In genomic region chr1:31183927-31184554, GRCh38 we compare ENCODE assay signal across 9 cellular contexts. TPM values are rescaled to one million over a fixed set of nuclear protein-coding genes. Genes with fewer than 3 reads are reported as not detected.
A peak's percentile ranks its signal among the peaks of the same experiment; 100 is the strongest.
DNase-seq lines count a peak whose midpoint lies in the region; ATAC-seq and TF ChIP-seq lines count a peak whose summit lies in the region.
"Had no signal": no experiment of that assay in that cellular context is flagged by ENCODE, and none has a peak within 500 bp of the region (broad histone marks: within the 10 kb centered on the region; RNA-seq: fewer than 3 reads in every experiment).

No MANE protein-coding gene starts in this region.

- ATAC-seq in stimulated activated naive CD8-positive, alpha-beta T cell treated with anti-CD3 and anti-CD28 coated beads, Interleukin-15, Interleukin-2, amounts not matched to agents 100 U/mL and 50 U/mL, for 24 hours = no peak
- ATAC-seq in GM21717 (IDR thresholded peaks at IDR 0.05; ENCODE audit: unreplicated experiment) = no peak
- ATAC-seq in HG02763 (IDR thresholded peaks at IDR 0.05; ENCODE audit: unreplicated experiment) = no peak
- ATAC-seq: naive thymus-derived CD8-positive, alpha-beta T cell had no signal

- POLR2A ChIA-PET in HEK293 (lab: Yijun Ruan, JAX) = no interaction called here

- intact Hi-C loops in ascending aorta (cut with DNase I) = loop anchor here (5.0 kb wide), 2 partner anchors 238 to 363 kb away; no protein-coding TSS in a partner anchor

- H3K9me3 ChIP-seq in HEK293 (ENCODE audit: control insufficient read depth, insufficient read depth, low read depth, low read length) = no peaks in the 10 kb centered on the region
- no peaks in the 10 kb centered on the region for H3K9me3 ChIP-seq in ascending aorta

- H3K27me3 ChIP-seq in ascending aorta = no peaks in the 10 kb centered on the region

- H3K4me1 ChIP-seq in HEK293 (ENCODE audit: control insufficient read depth, insufficient read depth, low read length) (no peaks in the 10 kb centered on the region), ascending aorta (peaks cover 4% of the 10 kb centered on the region in 2 donors)

- TF ChIP-seq CTCF in HEK293 (tag by site-specific recombination; IDR thresholded peaks at IDR 0.05) (peak; percentile 45; the same call in 1 of the 2 replicates), ascending aorta (IDR thresholded peaks at IDR 0.05) (peak; percentile 27 to 70 (median 50))

- no peak overlapping the region for H3K27ac ChIP-seq in HEK293 (ENCODE audit: extremely low read depth, low read depth, low read length)
- no peak overlapping the region for H3K27ac ChIP-seq in ascending aorta

- in situ Hi-C loops in Caki2 (cut with HindIII; ENCODE audit: low pct_unique_long_range_greater_than_20kb, low sequenced_read_pairs) = no loop called here

- no peak overlapping the region for H3K4me3 ChIP-seq in HEK293 (ENCODE audit: low read depth, low read length)
- H3K4me3 ChIP-seq in ascending aorta = no peak overlapping the region

- CTCF ChIA-PET in HEK293 (lab: Yijun Ruan, JAX) = interaction anchor here (0.6 to 6.1 kb wide), 60 partner anchors 8 to 717 kb away, joined by 3 to 119 read pairs (median 4); partner anchors contain the start of genes PUM1, SNRNP40 and ZCCHC17

- H3K36me3 ChIP-seq in HEK293 (ENCODE audit: control insufficient read depth in 2 of 2, insufficient read depth in 1 of 2, low read length in 2 of 2) = no peaks in the 10 kb centered on the region
- no peaks in the 10 kb centered on the region for H3K36me3 ChIP-seq in ascending aorta

- DNase-seq in Caki2 (ENCODE audit: low read depth) = peak; percentile 25
- peak; percentile 87 for DNase-seq in NCI-H82 (lab: John Stamatoyannopoulos, UW)
- DNase-seq in ascending aorta (ENCODE audit: low spot score in 2 of 2) = no peak
- DNase-seq in kidney glomerular epithelial cell (lab: John Stamatoyannopoulos, UW) = peak; percentile 7
- peak; percentile 53 for DNase-seq in stimulated activated naive CD8-positive, alpha-beta T cell treated with anti-CD3 and anti-CD28 coated beads, Interleukin-15, Interleukin-2, amounts not matched to agents 100 U/mL and 50 U/mL, for 24 hours

TF ChIP-seq in HEK293, 187 proteins besides CTCF, POLR2A, EP300 and RAD21:
- TF ChIP-seq KLF7 (tag by site-specific recombination; IDR thresholded peaks at IDR 0.05; ENCODE audit: borderline replicate concordance) = no peak
- TF ChIP-seq KLF16 (tag by site-specific recombination; IDR thresholded peaks at IDR 0.05) = no peak
- no peak for TF ChIP-seq ZNF513 (tag by site-specific recombination; IDR thresholded peaks at IDR 0.05)
- TF ChIP-seq ZNF19 (tag by site-specific recombination; IDR thresholded peaks at IDR 0.05; ENCODE audit: low read depth) = no peak
- no peak for TF ChIP-seq ZNF394 (tag by site-specific recombination; IDR thresholded peaks at IDR 0.05; ENCODE audit: borderline replicate concordance)
- TF ChIP-seq ZSCAN4 (tag by site-specific recombination; IDR thresholded peaks at IDR 0.05) = no peak
- no peak for TF ChIP-seq ZBTB49 (tag by site-specific recombination; IDR thresholded peaks at IDR 0.05; ENCODE audit: low read depth)
- TF ChIP-seq ZNF600 (tag by site-specific recombination; IDR thresholded peaks at IDR 0.05) = 0 out of 2 replicates have a peak, but pooled peaks have one; percentile 15
- TF ChIP-seq PATZ1 (tag by site-specific recombination; IDR thresholded peaks at IDR 0.05) = peak; percentile 61; the same call in 1 of the 2 replicates
- TF ChIP-seq ZNF366 (tag by site-specific recombination; conservative IDR thresholded peaks at IDR 0.05) = no peak
- TF ChIP-seq ATF2 (tag by site-specific recombination; IDR thresholded peaks at IDR 0.05; ENCODE audit: low read depth) = no peak
- no peak for TF ChIP-seq ZNF324 (tag by site-specific recombination; IDR thresholded peaks at IDR 0.05)
- TF ChIP-seq ZNF654 (tag by site-specific recombination; IDR thresholded peaks at IDR 0.05; ENCODE audit: low read depth) = peak; percentile 80
- TF ChIP-seq EGR2 (tag by site-specific recombination; IDR thresholded peaks at IDR 0.05; ENCODE audit: low read depth) = no peak
- no peak for TF ChIP-seq KLF1 (tag by site-specific recombination; IDR thresholded peaks at IDR 0.05)
- TF ChIP-seq ZNF660 (tag by site-specific recombination; IDR thresholded peaks at IDR 0.05) = 0 out of 2 replicates have a peak, but pooled peaks have one; percentile 20
- peak; percentile 53 for TF ChIP-seq SCRT2 (tag by site-specific recombination; IDR thresholded peaks at IDR 0.05)
- no peak for TF ChIP-seq ZNF548 (tag by site-specific recombination; IDR thresholded peaks at IDR 0.05)
TF ChIP-seq in HEK293: peak in this region for 5.

RNA-seq across cellular contexts. Expression of gene NKAIN1, which starts 55.6 kb away (rescaled TPM):
- 0.54 and 3.2 TPM in 2 replicates for total RNA-seq in Caki2 (2014; rRNA removed; shearing (Covaris generic); ENCODE audit: low replicate concordance)
- total RNA-seq in ascending aorta = not detected
- total RNA-seq: naive thymus-derived CD8-positive, alpha-beta T cell had no signal

Comparison
In these comparisons a context has a peak if more than half of its experiments do, and no peak if none do; other contexts are left out.
1. DNase-seq: peak in Caki2 (single experiment), NCI-H82 (single experiment), kidney glomerular epithelial cell (single experiment) and stimulated activated naive CD8-positive, alpha-beta T cell treated with anti-CD3 and anti-CD28 coated beads, Interleukin-15, Interleukin-2, amounts not matched to agents 100 U/mL and 50 U/mL, for 24 hours (single experiment); none in ascending aorta (0 of 2).